17 cellular contexts compared by ENCODE assay signal in genomic region chr14:102875652-102876051, GRCh38.
"Had no signal": no experiment of that assay in that cellular context is flagged by ENCODE, and none has a peak within 500 bp of the region (broad histone marks: within the 10 kb centered on the region; RNA-seq: fewer than 3 reads in every experiment).

No MANE protein-coding gene starts in this region.

- H3K4me3 Mint-ChIP-seq: activated CD4-positive, alpha-beta memory T cell treated with anti-CD3 and anti-CD28 coated beads for 36 hours; activated CD8-positive, alpha-beta memory T cell treated with anti-CD3 and anti-CD28 coated beads, Interleukin-2, amount 10 ng/mL, durations not matched to agents 7 days and 5 days; activated naive CD8-positive, alpha-beta T cell treated with anti-CD3 and anti-CD28 coated beads, Interleukin-2, amount 10 ng/mL, durations not matched to agents 7 days and 5 days; naive thymus-derived CD4-positive, alpha-beta T cell; T-helper 1 cell treated with Interleukin-12 subunit alpha and Interleukin-12 subunit beta and Interleukin-4 antibody, amounts not matched to agents 30 μg/mL and 1 μg/mL, for 36 hours had no signal

- H3K9me3 ChIP-seq: mucosa of descending colon had no signal

- H3K4me3 ChIP-seq: mucosa of descending colon had no signal

- H3K4me1 Mint-ChIP-seq: activated naive CD8-positive, alpha-beta T cell treated with anti-CD3 and anti-CD28 coated beads, Interleukin-2, amount 10 ng/mL, durations not matched to agents 7 days and 5 days had no signal

- H3K9me3 Mint-ChIP-seq: activated CD4-positive, alpha-beta memory T cell treated with anti-CD3 and anti-CD28 coated beads for 36 hours; activated naive CD8-positive, alpha-beta T cell treated with anti-CD3 and anti-CD28 coated beads, Interleukin-2, amount 10 ng/mL, durations not matched to agents 7 days and 5 days; naive thymus-derived CD4-positive, alpha-beta T cell; T-helper 1 cell treated with Interleukin-12 subunit alpha and Interleukin-12 subunit beta and Interleukin-4 antibody, amounts not matched to agents 30 μg/mL and 1 μg/mL, for 36 hours had no signal

- H3K27ac Mint-ChIP-seq: activated CD8-positive, alpha-beta memory T cell treated with anti-CD3 and anti-CD28 coated beads, Interleukin-2, amount 10 ng/mL, durations not matched to agents 7 days and 5 days; activated naive CD8-positive, alpha-beta T cell treated with anti-CD3 and anti-CD28 coated beads, Interleukin-2, amount 10 ng/mL, durations not matched to agents 7 days and 5 days; T-helper 1 cell treated with Interleukin-12 subunit alpha and Interleukin-12 subunit beta and Interleukin-4 antibody, amounts not matched to agents 30 μg/mL and 1 μg/mL, for 36 hours had no signal

- ATAC-seq: activated CD8-positive, alpha-beta memory T cell treated with anti-CD3 and anti-CD28 coated beads, Interleukin-2, amount 10 ng/mL, durations not matched to agents 7 days and 5 days; mucosa of descending colon; naive thymus-derived CD4-positive, alpha-beta T cell; SK-N-SH treated with all-trans-retinoic acid at 6 μM for 48 hours had no signal

- H3K27ac ChIP-seq: WERI-Rb-1 had no signal

- H3K27me3 Mint-ChIP-seq: activated CD4-positive, alpha-beta memory T cell treated with anti-CD3 and anti-CD28 coated beads for 36 hours; activated CD8-positive, alpha-beta memory T cell treated with anti-CD3 and anti-CD28 coated beads, Interleukin-2, amount 10 ng/mL, durations not matched to agents 7 days and 5 days; activated naive CD8-positive, alpha-beta T cell treated with anti-CD3 and anti-CD28 coated beads, Interleukin-2, amount 10 ng/mL, durations not matched to agents 7 days and 5 days; naive thymus-derived CD4-positive, alpha-beta T cell had no signal

- DNase-seq: activated CD4-positive, alpha-beta memory T cell treated with anti-CD3 and anti-CD28 coated beads for 36 hours; activated CD8-positive, alpha-beta memory T cell treated with anti-CD3 and anti-CD28 coated beads, Interleukin-2, amount 10 ng/mL, durations not matched to agents 7 days and 5 days; activated gamma-delta T cell treated with Interleukin-2 at 50 U/mL for 16 hours; activated naive CD8-positive, alpha-beta T cell treated with anti-CD3 and anti-CD28 coated beads, Interleukin-2, amount 10 ng/mL, durations not matched to agents 7 days and 5 days; effector memory CD4-positive, alpha-beta T cell; foreskin melanocyte; head of caudate nucleus; islet precursor cell; mucosa of descending colon; naive thymus-derived CD4-positive, alpha-beta T cell; posterior cingulate gyrus; retina; stimulated activated naive CD4-positive, alpha-beta T cell treated with Interleukin-2 at 50 U/mL for 16 hours; trophoblast cell; WERI-Rb-1 had no signal
